10 cellular contexts compared by ENCODE assay signal in the genomic region with DNA sequence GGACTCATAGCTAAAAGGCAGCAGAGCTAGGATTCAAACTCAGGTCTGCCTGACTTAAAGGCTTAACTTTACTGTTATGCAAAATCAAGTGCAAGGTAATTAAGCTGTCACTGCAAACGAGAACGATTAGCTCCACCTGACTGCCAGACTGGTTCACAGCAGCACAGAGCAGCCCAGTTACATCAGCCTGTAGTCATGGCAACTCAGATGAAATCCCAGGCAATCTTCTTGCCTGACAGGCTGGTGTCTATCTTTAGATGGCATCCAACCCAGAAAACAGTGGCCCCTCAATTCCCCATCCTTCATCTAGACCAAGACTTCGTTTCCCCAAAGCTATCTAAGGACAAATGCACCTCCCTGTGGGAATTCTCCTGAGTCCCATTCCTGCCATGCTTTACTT.
DNase-seq lines count a peak whose midpoint lies in the region; ATAC-seq and TF ChIP-seq lines count a peak whose summit lies in the region.
"Had no signal": no experiment of that assay in that cellular context is flagged by ENCODE, and none has a peak within 500 bp of the region (broad histone marks: within the 10 kb centered on the region; RNA-seq: fewer than 3 reads in every experiment).

No MANE protein-coding gene starts in this region.

- peaks cover 23 to 55% (median 47%) of the 10 kb centered on the region in 4 donors for H3K4me1 ChIP-seq in esophagus muscularis mucosa

- H3K9me3 ChIP-seq in esophagus muscularis mucosa: no peaks in the 10 kb centered on the region
- H3K9me3 ChIP-seq: suprapubic skin had no signal

- TF ChIP-seq CTCF in esophagus muscularis mucosa (IDR thresholded peaks at IDR 0.05) (peak in 1 of 3 experiments; percentile 35), retinal pigment epithelial cell (conservative IDR thresholded peaks at IDR 0.05; ENCODE audit: low read depth, low read length) (peak; percentile 39)

- DNase-seq in NOMO-1 treated with DMSO at 0.1 percent for 48 hours (lab: John Stamatoyannopoulos, UW; ENCODE audit: unreplicated experiment) (peak; percentile 17), NOMO-1 treated with dmso at 0.1 percent for 144 hours (lab: John Stamatoyannopoulos, UW; ENCODE audit: unreplicated experiment) (no peak), OCI-M1 (lab: John Stamatoyannopoulos, UW) (peak; percentile 34), esophagus muscularis mucosa (ENCODE audit: extremely low spot score) (no peak), retinal pigment epithelial cell (ENCODE audit: low read depth) (no peak), middle frontal gyrus (ENCODE audit: extremely low spot score, low spot score) (no peak)
- DNase-seq: T1000 had no signal

- peaks cover 22 to 71% (median 31%) of the 10 kb centered on the region in 4 donors for H3K36me3 ChIP-seq in esophagus muscularis mucosa

- 34% methylated on average over 3 of the region's 3 CpGs for WGBS in esophagus muscularis mucosa

- peak overlapping the region; percentile 58 to 70 (median 66) for H3K27ac ChIP-seq in esophagus muscularis mucosa (replicated peaks in 1 of 4)
- H3K27ac ChIP-seq: suprapubic skin had no signal

- no peak for TF ChIP-seq POLR2A in esophagus muscularis mucosa (IDR thresholded peaks at IDR 0.05; ENCODE audit: low read depth)

- TF ChIP-seq EP300 in esophagus muscularis mucosa (IDR thresholded peaks at IDR 0.05): no peak

- H3K4me3 ChIP-seq in esophagus muscularis mucosa (no peak overlapping the region), retinal pigment epithelial cell (ENCODE audit: low read length) (no peak overlapping the region)
- H3K4me3 ChIP-seq: suprapubic skin had no signal

- ATAC-seq in HG02610 (IDR thresholded peaks at IDR 0.05; ENCODE audit: unreplicated experiment) (no peak), GM21381 (IDR thresholded peaks at IDR 0.05; ENCODE audit: unreplicated experiment) (no peak)

- H3K27me3 ChIP-seq in esophagus muscularis mucosa: no peaks in the 10 kb centered on the region
- H3K27me3 ChIP-seq: suprapubic skin had no signal

- intact Hi-C loops in esophagus muscularis mucosa (cut with DNase I): no loop called here

Comparison
In these comparisons a context has a peak if more than half of its experiments do, and no peak if none do; other contexts are left out.
1. DNase-seq: peak in NOMO-1 treated with DMSO at 0.1 percent for 48 hours (single experiment) and OCI-M1 (single experiment); none in NOMO-1 treated with dmso at 0.1 percent for 144 hours (single experiment), esophagus muscularis mucosa (single experiment), retinal pigment epithelial cell (single experiment) and middle frontal gyrus (single experiment).